In the genomic region with DNA sequence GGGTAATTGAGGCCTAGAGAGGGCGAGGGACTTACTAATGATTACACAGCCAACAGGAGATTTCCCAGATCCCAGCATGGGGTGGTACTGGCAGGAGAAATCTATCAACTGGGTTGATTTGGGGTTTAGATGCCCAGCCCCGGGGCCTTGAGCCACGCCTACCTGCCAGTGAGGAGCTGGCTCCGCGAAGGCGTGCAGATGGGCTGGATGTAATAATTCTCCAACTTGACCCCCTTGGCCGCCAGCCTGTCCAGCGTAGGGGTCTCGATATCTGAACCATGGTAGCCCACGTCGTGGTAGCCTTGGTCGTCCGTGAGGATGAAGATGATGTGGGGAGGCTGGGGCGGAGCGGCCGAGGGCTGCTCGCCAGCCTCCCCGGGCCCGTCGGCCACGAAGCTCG, we compare ENCODE assay signal across 13 cellular contexts. TPM values are rescaled to one million over a fixed set of nuclear protein-coding genes. Genes with fewer than 3 reads are reported as not detected.
A peak's percentile ranks its signal among the peaks of the same experiment; 100 is the strongest.
DNase-seq lines count a peak whose midpoint lies in the region; ATAC-seq, FAIRE-seq and TF ChIP-seq lines count a peak whose summit lies in the region.
"Had no signal": no experiment of that assay in that cellular context is flagged by ENCODE, and none has a peak within 500 bp of the region (broad histone marks: within the 10 kb centered on the region; RNA-seq: fewer than 3 reads in every experiment).

No MANE protein-coding gene starts in this region.

- no peak for TF ChIP-seq EP300 in stomach (IDR thresholded peaks at IDR 0.05)

- no peak for ATAC-seq in GM21723 (IDR thresholded peaks at IDR 0.05; ENCODE audit: unreplicated experiment)

- H3K27ac Mint-ChIP-seq in HFFc6 (peak overlapping the region; percentile 96; the same call in 1 of the 2 replicates), astrocyte (ENCODE audit: unreplicated experiment) (no peak overlapping the region)

- H3K4me3 Mint-ChIP-seq in HFFc6, result peak overlapping the region; percentile 79
- peak overlapping the region; percentile 81 for H3K4me3 Mint-ChIP-seq in astrocyte (ENCODE audit: unreplicated experiment)

- H3K4me1 ChIP-seq in astrocyte (ENCODE audit: insufficient read depth, low read length) (peaks cover 24% of the 10 kb centered on the region), iPS-15b (ENCODE audit: control insufficient read depth, insufficient read depth, low read length) (peaks cover 20% of the 10 kb centered on the region), stomach (peaks cover 14 to 72% (median 28%) of the 10 kb centered on the region in 4 donors)

- peak overlapping the region; percentile 69 for H2AFZ ChIP-seq in astrocyte (ENCODE audit: low read depth, low read length)

- peak overlapping the region; percentile 44 for H3K4me3 ChIP-seq in astrocyte (ENCODE audit: insufficient read depth, low read depth, low read length)
- H3K4me3 ChIP-seq in iPS-15b (ENCODE audit: low read depth, low read length), result peak overlapping the region; percentile 64
- peak overlapping the region; percentile 39 to 40 (median 40) for H3K4me3 ChIP-seq in stomach

- H3K36me3 Mint-ChIP-seq in HFFc6 (ENCODE audit: low read depth) (no peaks in the 10 kb centered on the region), astrocyte (ENCODE audit: low read depth, unreplicated experiment) (no peaks in the 10 kb centered on the region)

- no peak for TF ChIP-seq POLR2A in stomach (IDR thresholded peaks at IDR 0.05)

- intact Hi-C loops in stomach (cut with DNase I; ENCODE audit: low total_unique reads), result no loop called here

- TF ChIP-seq CTCF in HFFc6 (IDR thresholded peaks at IDR 0.05) (no peak), astrocyte (IDR thresholded peaks at IDR 0.05; ENCODE audit: insufficient read depth, low read depth, low read length) (no peak), stomach (IDR thresholded peaks at IDR 0.05) (no peak)

- H3K79me2 ChIP-seq in astrocyte (ENCODE audit: insufficient read depth, low read length), result no peaks in the 10 kb centered on the region

- no peaks in the 10 kb centered on the region for H3K9me3 ChIP-seq in astrocyte (ENCODE audit: insufficient read depth, low read depth, low read length)
- no peaks in the 10 kb centered on the region for H3K9me3 ChIP-seq in iPS-15b (ENCODE audit: control insufficient read depth, insufficient read depth, low read length)
- H3K9me3 ChIP-seq in stomach, result no peaks in the 10 kb centered on the region
- H3K9me3 ChIP-seq: thyroid gland had no signal

- H3K4me2 ChIP-seq in astrocyte (ENCODE audit: low read length), result peak overlapping the region; percentile 89

- H3K4me1 Mint-ChIP-seq in HFFc6 (ENCODE audit: low read depth) (peaks cover 68% of the 10 kb centered on the region), astrocyte (ENCODE audit: low read depth, unreplicated experiment) (peaks cover 39% of the 10 kb centered on the region)

- H3K27ac ChIP-seq in astrocyte (ENCODE audit: low read depth, low read length) (no peak overlapping the region), stomach (peak overlapping the region in 2 of 5 donors; percentile 67 to 80)
- H3K27ac ChIP-seq: thyroid gland had no signal

- H3K27me3 Mint-ChIP-seq in HFFc6 (ENCODE audit: insufficient read depth) (no peaks in the 10 kb centered on the region), astrocyte (ENCODE audit: low read depth, unreplicated experiment) (no peaks in the 10 kb centered on the region)

- H3K9me3 Mint-ChIP-seq in HFFc6 (no peaks in the 10 kb centered on the region), astrocyte (ENCODE audit: unreplicated experiment) (no peaks in the 10 kb centered on the region)

- H3K9ac ChIP-seq in astrocyte (ENCODE audit: low read length) (peak overlapping the region; percentile 70), iPS-15b (ENCODE audit: low read depth, low read length) (no peak overlapping the region)

- 20 to 35% (median 22%) methylated on average over 16 to 22 of the region's 22 CpGs for WGBS in stomach, 5 donors

- H4K20me1 ChIP-seq in astrocyte (ENCODE audit: insufficient read depth, low read length), result no peaks in the 10 kb centered on the region

- DNase-seq in HFFc6, result no peak
- DNase-seq in astrocyte (ENCODE audit: low read depth), result no peak
- DNase-seq in stomach, result no peak
- DNase-seq in dermis blood vessel endothelial cell, result no peak
- no peak for DNase-seq in islet precursor cell
- no peak for DNase-seq in activated T-cell treated with anti-CD3 and anti-CD28 coated beads for 4 hours
- DNase-seq: DMS79, thyroid gland had no signal

- H3K27me3 ChIP-seq in astrocyte (ENCODE audit: insufficient read depth, low read length) (no peaks in the 10 kb centered on the region), iPS-15b (ENCODE audit: control insufficient read depth, insufficient read depth, low read length) (peaks cover 10% of the 10 kb centered on the region), stomach (peaks cover 0 to 40% (median 17%) of the 10 kb centered on the region in 3 donors)
- H3K27me3 ChIP-seq: thyroid gland had no signal

- FAIRE-seq in astrocyte (lab: Jason Lieb, UNC), result no peak
- FAIRE-seq: frontal cortex, GM18507 had no signal

- H3K36me3 ChIP-seq in astrocyte (ENCODE audit: insufficient read depth, low read length), result no peaks in the 10 kb centered on the region
- no peaks in the 10 kb centered on the region for H3K36me3 ChIP-seq in iPS-15b (ENCODE audit: control insufficient read depth, insufficient read depth, low read length)
- no peaks in the 10 kb centered on the region for H3K36me3 ChIP-seq in stomach
- H3K36me3 ChIP-seq: thyroid gland had no signal

RNA-seq across cellular contexts. Expression of a gene that starts 0.8 kb away (rescaled TPM):
- 1 to 10 TPM; 4.6 to 6.7 (median 4.9) TPM for total RNA-seq in HFFc6 (2021; fragmentation: NEBNext Ultra II Directional; extraction: Animal tissue kit (Norgen Biotek cat#: 25700))
- total RNA-seq in astrocyte (21.4 and 23.0 TPM in 2 replicates), stomach (1 to 10 TPM in 3 of 5 donors, not detected in 2; 1.7 to 7.0 (median 2.3) TPM), dermis blood vessel endothelial cell (0.28 and 0.68 TPM in 2 replicates)
- under 1 TPM in 2 of 3 donors, not detected in 1; 0.35 to 0.81 TPM for polyA plus RNA-seq in stomach
- total RNA-seq: T-helper 1 cell treated with Interleukin-12 subunit alpha and Interleukin-12 subunit beta and Interleukin-4 antibody, amounts not matched to agents 30 ng/mL and 1 ng/mL, for 36 hours had no signal

RNA-seq across cellular contexts. Expression of a gene that starts 12.3 kb away (rescaled TPM):
- total RNA-seq in HFFc6 (2021; fragmentation: NEBNext Ultra II Directional; extraction: Animal tissue kit (Norgen Biotek cat#: 25700)), result under 1 TPM; 0.09 to 0.64 (median 0.18) TPM
- total RNA-seq in astrocyte, result 1.2 and 1.6 TPM in 2 replicates
- 10 to 100 TPM in 1 of 5 donors, 1 to 10 TPM in 2, not detected in 2; 1.1 to 18.3 (median 6.4) TPM for total RNA-seq in stomach
- under 1 TPM; 0.06 to 0.15 (median 0.13) TPM for polyA plus RNA-seq in stomach
- not detected in 2 replicates for total RNA-seq in dermis blood vessel endothelial cell
- total RNA-seq: T-helper 1 cell treated with Interleukin-12 subunit alpha and Interleukin-12 subunit beta and Interleukin-4 antibody, amounts not matched to agents 30 ng/mL and 1 ng/mL, for 36 hours; thyroid gland had no signal

RNA-seq across cellular contexts. Expression of a gene that starts 55.6 kb away (rescaled TPM):
- 10 to 100 TPM; 30.8 to 44.6 (median 38.5) TPM for total RNA-seq in HFFc6 (2021; fragmentation: NEBNext Ultra II Directional; extraction: Animal tissue kit (Norgen Biotek cat#: 25700))
- total RNA-seq in astrocyte, result 36.1 and 47.5 TPM in 2 replicates
- 10 to 100 TPM; 13.6 to 47.8 (median 36.2) TPM for total RNA-seq in stomach
- 10 to 100 TPM; 11.7 to 74.1 (median 14.0) TPM for polyA plus RNA-seq in stomach
- 14.3 and 28.4 TPM in 2 replicates for total RNA-seq in dermis blood vessel endothelial cell
